ENCODE assay signal across 1 cellular context in the genomic region with DNA sequence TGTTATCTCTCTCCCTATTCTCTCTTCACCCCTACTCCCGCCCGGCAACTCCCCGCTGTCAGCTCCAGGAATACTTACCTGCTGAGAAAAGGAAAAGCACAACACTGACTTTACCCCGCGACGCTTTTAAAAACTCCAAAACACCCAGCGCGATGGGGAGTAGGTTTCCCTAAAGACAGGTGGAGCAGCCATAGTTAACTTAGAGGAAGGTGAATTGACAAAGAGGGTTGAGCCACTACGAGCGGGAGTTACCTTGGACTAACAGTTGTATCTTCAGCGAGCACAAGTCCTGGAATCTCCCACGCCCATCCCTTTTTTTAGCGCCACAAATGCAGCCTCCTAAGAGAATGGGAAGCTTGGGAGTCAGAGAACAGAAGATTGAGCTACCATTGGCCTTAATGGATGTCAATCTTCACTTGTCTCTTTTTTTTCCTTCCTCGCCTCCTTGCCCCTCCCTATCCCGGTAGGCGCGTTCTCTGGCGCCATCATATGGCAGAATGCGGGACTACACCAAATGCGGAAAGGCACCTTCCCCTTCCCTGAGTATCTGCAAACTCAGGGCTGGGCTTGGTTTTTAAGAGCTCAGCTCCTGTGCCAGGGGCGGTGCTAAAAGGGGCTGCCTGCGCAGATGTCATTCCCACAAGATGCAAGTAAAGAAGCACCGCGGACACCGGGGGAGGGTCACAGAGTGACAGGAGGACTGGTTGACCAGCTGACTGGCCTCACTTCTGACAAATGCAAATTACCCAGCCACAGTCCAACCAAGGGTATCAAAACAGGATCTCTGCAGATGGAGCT.
TF ChIP-seq lines count a peak whose summit lies in the region.

No MANE protein-coding gene starts in this region.

TF ChIP-seq in HEK293, 187 proteins besides CTCF, POLR2A, EP300 and RAD21 (continued from another document):
- TF ChIP-seq, protein P1, sequence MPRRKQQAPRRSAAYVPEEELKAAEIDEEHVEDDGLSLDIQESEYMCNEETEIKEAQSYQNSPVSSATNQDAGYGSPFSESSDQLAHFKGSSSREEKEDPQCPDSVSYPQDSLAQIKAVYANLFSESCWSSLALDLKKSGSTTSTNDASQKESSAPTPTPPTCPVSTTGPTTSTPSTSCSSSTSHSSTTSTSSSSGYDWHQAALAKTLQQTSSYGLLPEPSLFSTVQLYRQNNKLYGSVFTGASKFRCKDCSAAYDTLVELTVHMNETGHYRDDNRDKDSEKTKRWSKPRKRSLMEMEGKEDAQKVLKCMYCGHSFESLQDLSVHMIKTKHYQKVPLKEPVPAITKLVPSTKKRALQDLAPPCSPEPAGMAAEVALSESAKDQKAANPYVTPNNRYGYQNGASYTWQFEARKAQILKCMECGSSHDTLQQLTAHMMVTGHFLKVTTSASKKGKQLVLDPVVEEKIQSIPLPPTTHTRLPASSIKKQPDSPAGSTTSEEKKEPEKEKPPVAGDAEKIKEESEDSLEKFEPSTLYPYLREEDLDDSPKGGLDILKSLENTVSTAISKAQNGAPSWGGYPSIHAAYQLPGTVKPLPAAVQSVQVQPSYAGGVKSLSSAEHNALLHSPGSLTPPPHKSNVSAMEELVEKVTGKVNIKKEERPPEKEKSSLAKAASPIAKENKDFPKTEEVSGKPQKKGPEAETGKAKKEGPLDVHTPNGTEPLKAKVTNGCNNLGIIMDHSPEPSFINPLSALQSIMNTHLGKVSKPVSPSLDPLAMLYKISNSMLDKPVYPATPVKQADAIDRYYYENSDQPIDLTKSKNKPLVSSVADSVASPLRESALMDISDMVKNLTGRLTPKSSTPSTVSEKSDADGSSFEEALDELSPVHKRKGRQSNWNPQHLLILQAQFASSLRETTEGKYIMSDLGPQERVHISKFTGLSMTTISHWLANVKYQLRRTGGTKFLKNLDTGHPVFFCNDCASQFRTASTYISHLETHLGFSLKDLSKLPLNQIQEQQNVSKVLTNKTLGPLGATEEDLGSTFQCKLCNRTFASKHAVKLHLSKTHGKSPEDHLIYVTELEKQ (tag by site-specific recombination; IDR thresholded peaks at IDR 0.05; ENCODE audit: borderline replicate concordance): 0 out of 2 replicates have a peak, but pooled peaks have one; percentile 23
- TF ChIP-seq ZNF366 (tag by site-specific recombination; conservative IDR thresholded peaks at IDR 0.05): peak; percentile 55
- TF ChIP-seq, protein P2, sequence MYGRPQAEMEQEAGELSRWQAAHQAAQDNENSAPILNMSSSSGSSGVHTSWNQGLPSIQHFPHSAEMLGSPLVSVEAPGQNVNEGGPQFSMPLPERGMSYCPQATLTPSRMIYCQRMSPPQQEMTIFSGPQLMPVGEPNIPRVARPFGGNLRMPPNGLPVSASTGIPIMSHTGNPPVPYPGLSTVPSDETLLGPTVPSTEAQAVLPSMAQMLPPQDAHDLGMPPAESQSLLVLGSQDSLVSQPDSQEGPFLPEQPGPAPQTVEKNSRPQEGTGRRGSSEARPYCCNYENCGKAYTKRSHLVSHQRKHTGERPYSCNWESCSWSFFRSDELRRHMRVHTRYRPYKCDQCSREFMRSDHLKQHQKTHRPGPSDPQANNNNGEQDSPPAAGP (tag by site-specific recombination; IDR thresholded peaks at IDR 0.05): 0 out of 2 replicates have a peak, but pooled peaks have one; percentile 20
